12 cellular contexts compared by ENCODE assay signal in the genomic region with DNA sequence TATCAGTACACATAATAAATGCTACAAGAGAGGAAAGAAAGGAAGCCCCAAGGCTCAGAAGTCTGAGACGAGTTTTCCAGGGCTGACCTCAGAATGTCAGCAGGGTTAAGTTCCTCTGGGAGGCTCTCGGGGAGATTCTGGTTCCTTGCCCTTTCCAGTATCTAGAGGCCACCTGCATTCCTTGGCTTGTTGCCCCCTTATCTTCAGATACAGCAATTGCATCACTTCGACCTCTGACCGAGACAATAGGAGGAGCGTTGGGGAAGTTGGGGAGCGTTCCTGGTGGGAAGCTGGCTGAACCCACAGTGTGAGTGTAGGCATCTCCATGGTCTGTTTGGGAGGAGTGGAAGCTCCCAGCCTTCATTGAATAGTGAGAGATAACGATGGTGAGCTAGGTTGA.
"Had no signal": no experiment of that assay in that cellular context is flagged by ENCODE, and none has a peak within 500 bp of the region (broad histone marks: within the 10 kb centered on the region; RNA-seq: fewer than 3 reads in every experiment).

No MANE protein-coding gene starts in this region.

- H3K9me3 ChIP-seq: esophagus squamous epithelium, gastroesophageal sphincter, thyroid gland had no signal

- H3K4me1 ChIP-seq: gastroesophageal sphincter, thyroid gland had no signal

- ATAC-seq: gastroesophageal sphincter; naive thymus-derived CD4-positive, alpha-beta T cell had no signal

- H3K4me3 ChIP-seq: esophagus squamous epithelium, gastroesophageal sphincter, thyroid gland had no signal

- DNase-seq: dermis blood vessel endothelial cell; esophagus squamous epithelium; foreskin fibroblast; kidney; left cardiac atrium; naive thymus-derived CD4-positive, alpha-beta T cell; nephron progenitor cell; small intestine; stimulated activated CD4-positive, alpha-beta T cell treated with anti-CD3 and anti-CD28 coated beads, Interleukin-12 subunit alpha, Interleukin-12 subunit beta, amount 100 ng/mL, for 4 hours; stimulated activated naive CD4-positive, alpha-beta T cell treated with Interleukin-2 at 50 U/mL for 16 hours; thyroid gland had no signal

- H3K36me3 ChIP-seq: esophagus squamous epithelium, gastroesophageal sphincter, thyroid gland had no signal

- H3K27me3 ChIP-seq: esophagus squamous epithelium, gastroesophageal sphincter, thyroid gland had no signal

- H3K27ac ChIP-seq: esophagus squamous epithelium, gastroesophageal sphincter, thyroid gland had no signal
